Comparison of ENCODE assay signal across 1 cellular context in genomic region chr10:58334817-58335305, GRCh38.
A peak's percentile ranks its signal among the peaks of the same experiment; 100 is the strongest.
TF ChIP-seq lines count a peak whose summit lies in the region.

UBE2D1 (plus strand) TSS chr10:58335006; CDS start chr10:58335202, 196 bp downstream.

TF ChIP-seq in K562, 482 proteins besides CTCF, POLR2A, EP300 and RAD21 (continued from another document and continues in another):
- TF ChIP-seq PRDM10 (IDR thresholded peaks at IDR 0.05; ENCODE audit: partially characterized antibody) (no peak), SIX5 (IDR thresholded peaks at IDR 0.05; ENCODE audit: borderline replicate concordance in 1 of 2, insufficient read depth in 1 of 2, low read depth in 1 of 2, low read length in 2 of 2) (peak; percentile 61 to 79), PYGO2 (tag; IDR thresholded peaks at IDR 0.05) (no peak), ELF4 (CRISPR knock-in tag; IDR thresholded peaks at IDR 0.05) (no peak), ETV6 (IDR thresholded peaks at IDR 0.05; ENCODE audit: borderline replicate concordance in 1 of 2, low read depth in 2 of 2, low read length in 1 of 2) (no peak), ETV6 (CRISPR knock-in tag; IDR thresholded peaks at IDR 0.05; ENCODE audit: borderline replicate concordance) (no peak), CBX2 (IDR thresholded peaks at IDR 0.05; ENCODE audit: insufficient read depth, low read length, poor library complexity, severe bottlenecking) (no peak), ZNF282 (CRISPR knock-in tag; IDR thresholded peaks at IDR 0.05) (no peak), PCBP2 (IDR thresholded peaks at IDR 0.05; ENCODE audit: low read depth, low read length, poor library complexity, severe bottlenecking) (peak; percentile 41), CBX3 (IDR thresholded peaks at IDR 0.05; ENCODE audit: borderline replicate concordance in 1 of 2, low read length in 2 of 2) (no peak), NFIX (CRISPR knock-in tag; IDR thresholded peaks at IDR 0.05; ENCODE audit: low read depth) (no peak), CEBPG (CRISPR knock-in tag; IDR thresholded peaks at IDR 0.05) (no peak), CEBPG (tag; conservative IDR thresholded peaks at IDR 0.05 in 1 of 2, IDR thresholded peaks at IDR 0.05 in 1 of 2) (no peak), CCAR2 (IDR thresholded peaks at IDR 0.05; ENCODE audit: low read depth, low read length) (no peak), HNRNPL (IDR thresholded peaks at IDR 0.05; ENCODE audit: low read depth, low read length) (peak; percentile 73), MEIS2 (IDR thresholded peaks at IDR 0.05; ENCODE audit: partially characterized antibody) (no peak), ETV1 (tag; conservative IDR thresholded peaks at IDR 0.05; ENCODE audit: low read depth) (peak; percentile 58), ZNF384 (IDR thresholded peaks at IDR 0.05; ENCODE audit: low read depth, low read length) (no peak), CC2D1A (IDR thresholded peaks at IDR 0.05) (no peak), BRD4 (IDR thresholded peaks at IDR 0.05) (no peak), VEZF1 (CRISPR knock-in tag; IDR thresholded peaks at IDR 0.05) (peak; percentile 94), CREM (IDR thresholded peaks at IDR 0.05; ENCODE audit: low read depth) (peak; percentile 66), ZNF431 (CRISPR knock-in tag; IDR thresholded peaks at IDR 0.05) (0 out of 2 replicates have a peak, but pooled peaks have one; percentile 51), USF2 (CRISPR knock-in tag; IDR thresholded peaks at IDR 0.05) (no peak), SMARCE1 (IDR thresholded peaks at IDR 0.05) (no peak), RBM25 (IDR thresholded peaks at IDR 0.05; ENCODE audit: low read depth, low read length, severe bottlenecking) (peak; percentile 4), POLR2G (IDR thresholded peaks at IDR 0.05; ENCODE audit: low read depth, low read length) (peak; percentile 99), ATF1 (CRISPR knock-in tag; IDR thresholded peaks at IDR 0.05) (no peak), ATF1 (tag; IDR thresholded peaks at IDR 0.05) (peak; percentile 68), SMAD1 (IDR thresholded peaks at IDR 0.05; ENCODE audit: low read depth, low read length, partially characterized antibody) (no peak), ZBTB8A (IDR thresholded peaks at IDR 0.05; ENCODE audit: partially characterized antibody) (no peak), ZNF695 (CRISPR knock-in tag; IDR thresholded peaks at IDR 0.05) (no peak), HDAC2 (IDR thresholded peaks at IDR 0.05) (no peak), NFATC3 (IDR thresholded peaks at IDR 0.05) (no peak), ATF2 (CRISPR knock-in tag; IDR thresholded peaks at IDR 0.05) (no peak), BACH1 (tag; IDR thresholded peaks at IDR 0.05) (no peak), ZNF644 (tag; IDR thresholded peaks at IDR 0.05; ENCODE audit: low read depth) (no peak), CHAMP1 (IDR thresholded peaks at IDR 0.05) (no peak), HNRNPLL (IDR thresholded peaks at IDR 0.05; ENCODE audit: low read depth, low read length, poor library complexity, severe bottlenecking) (peak; percentile 66)
- TF ChIP-seq, protein P1, sequence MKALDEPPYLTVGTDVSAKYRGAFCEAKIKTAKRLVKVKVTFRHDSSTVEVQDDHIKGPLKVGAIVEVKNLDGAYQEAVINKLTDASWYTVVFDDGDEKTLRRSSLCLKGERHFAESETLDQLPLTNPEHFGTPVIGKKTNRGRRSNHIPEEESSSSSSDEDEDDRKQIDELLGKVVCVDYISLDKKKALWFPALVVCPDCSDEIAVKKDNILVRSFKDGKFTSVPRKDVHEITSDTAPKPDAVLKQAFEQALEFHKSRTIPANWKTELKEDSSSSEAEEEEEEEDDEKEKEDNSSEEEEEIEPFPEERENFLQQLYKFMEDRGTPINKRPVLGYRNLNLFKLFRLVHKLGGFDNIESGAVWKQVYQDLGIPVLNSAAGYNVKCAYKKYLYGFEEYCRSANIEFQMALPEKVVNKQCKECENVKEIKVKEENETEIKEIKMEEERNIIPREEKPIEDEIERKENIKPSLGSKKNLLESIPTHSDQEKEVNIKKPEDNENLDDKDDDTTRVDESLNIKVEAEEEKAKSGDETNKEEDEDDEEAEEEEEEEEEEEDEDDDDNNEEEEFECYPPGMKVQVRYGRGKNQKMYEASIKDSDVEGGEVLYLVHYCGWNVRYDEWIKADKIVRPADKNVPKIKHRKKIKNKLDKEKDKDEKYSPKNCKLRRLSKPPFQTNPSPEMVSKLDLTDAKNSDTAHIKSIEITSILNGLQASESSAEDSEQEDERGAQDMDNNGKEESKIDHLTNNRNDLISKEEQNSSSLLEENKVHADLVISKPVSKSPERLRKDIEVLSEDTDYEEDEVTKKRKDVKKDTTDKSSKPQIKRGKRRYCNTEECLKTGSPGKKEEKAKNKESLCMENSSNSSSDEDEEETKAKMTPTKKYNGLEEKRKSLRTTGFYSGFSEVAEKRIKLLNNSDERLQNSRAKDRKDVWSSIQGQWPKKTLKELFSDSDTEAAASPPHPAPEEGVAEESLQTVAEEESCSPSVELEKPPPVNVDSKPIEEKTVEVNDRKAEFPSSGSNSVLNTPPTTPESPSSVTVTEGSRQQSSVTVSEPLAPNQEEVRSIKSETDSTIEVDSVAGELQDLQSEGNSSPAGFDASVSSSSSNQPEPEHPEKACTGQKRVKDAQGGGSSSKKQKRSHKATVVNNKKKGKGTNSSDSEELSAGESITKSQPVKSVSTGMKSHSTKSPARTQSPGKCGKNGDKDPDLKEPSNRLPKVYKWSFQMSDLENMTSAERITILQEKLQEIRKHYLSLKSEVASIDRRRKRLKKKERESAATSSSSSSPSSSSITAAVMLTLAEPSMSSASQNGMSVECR (CRISPR knock-in tag; IDR thresholded peaks at IDR 0.05), result peak; percentile 61
- TF ChIP-seq, protein P2, sequence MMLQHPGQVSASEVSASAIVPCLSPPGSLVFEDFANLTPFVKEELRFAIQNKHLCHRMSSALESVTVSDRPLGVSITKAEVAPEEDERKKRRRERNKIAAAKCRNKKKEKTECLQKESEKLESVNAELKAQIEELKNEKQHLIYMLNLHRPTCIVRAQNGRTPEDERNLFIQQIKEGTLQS (IDR thresholded peaks at IDR 0.05), result no peak
- TF ChIP-seq, protein P2 (CRISPR knock-in tag; conservative IDR thresholded peaks at IDR 0.05), result no peak
- TF ChIP-seq, protein P3, sequence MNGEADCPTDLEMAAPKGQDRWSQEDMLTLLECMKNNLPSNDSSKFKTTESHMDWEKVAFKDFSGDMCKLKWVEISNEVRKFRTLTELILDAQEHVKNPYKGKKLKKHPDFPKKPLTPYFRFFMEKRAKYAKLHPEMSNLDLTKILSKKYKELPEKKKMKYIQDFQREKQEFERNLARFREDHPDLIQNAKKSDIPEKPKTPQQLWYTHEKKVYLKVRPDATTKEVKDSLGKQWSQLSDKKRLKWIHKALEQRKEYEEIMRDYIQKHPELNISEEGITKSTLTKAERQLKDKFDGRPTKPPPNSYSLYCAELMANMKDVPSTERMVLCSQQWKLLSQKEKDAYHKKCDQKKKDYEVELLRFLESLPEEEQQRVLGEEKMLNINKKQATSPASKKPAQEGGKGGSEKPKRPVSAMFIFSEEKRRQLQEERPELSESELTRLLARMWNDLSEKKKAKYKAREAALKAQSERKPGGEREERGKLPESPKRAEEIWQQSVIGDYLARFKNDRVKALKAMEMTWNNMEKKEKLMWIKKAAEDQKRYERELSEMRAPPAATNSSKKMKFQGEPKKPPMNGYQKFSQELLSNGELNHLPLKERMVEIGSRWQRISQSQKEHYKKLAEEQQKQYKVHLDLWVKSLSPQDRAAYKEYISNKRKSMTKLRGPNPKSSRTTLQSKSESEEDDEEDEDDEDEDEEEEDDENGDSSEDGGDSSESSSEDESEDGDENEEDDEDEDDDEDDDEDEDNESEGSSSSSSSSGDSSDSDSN (IDR thresholded peaks at IDR 0.05; ENCODE audit: borderline replicate concordance in 1 of 2, low read depth in 2 of 2, low read length in 2 of 2), result peak in 1 of 2 experiments; percentile 64; a peak in 1 of 4 replicates
